ENCODE assay signal across 11 cellular contexts in the genomic region with DNA sequence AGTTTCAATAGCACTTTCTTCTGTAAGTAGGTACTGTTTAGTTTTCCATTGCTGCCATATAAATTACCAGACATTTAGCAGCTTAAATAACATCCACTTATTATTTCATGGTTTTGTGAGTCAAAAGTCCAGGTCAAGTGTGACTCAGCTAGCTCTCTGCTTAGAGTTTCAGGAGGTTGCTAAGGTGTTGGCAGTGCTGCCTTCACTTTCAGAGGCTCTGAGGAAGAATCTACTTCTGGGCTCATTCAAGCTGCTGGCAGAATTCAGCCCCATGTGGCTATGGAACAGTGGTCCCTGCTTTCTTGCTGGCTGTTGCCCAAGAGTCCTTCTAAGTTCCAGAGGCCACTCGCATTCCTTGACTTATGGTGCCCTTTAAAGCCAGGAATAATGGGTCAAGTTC. TPM values are rescaled to one million over a fixed set of nuclear protein-coding genes. Genes with fewer than 3 reads are reported as not detected.
DNase-seq lines count a peak whose midpoint lies in the region; ATAC-seq, FAIRE-seq and TF ChIP-seq lines count a peak whose summit lies in the region.
"Had no signal": no experiment of that assay in that cellular context is flagged by ENCODE, and none has a peak within 500 bp of the region (broad histone marks: within the 10 kb centered on the region; RNA-seq: fewer than 3 reads in every experiment).

No MANE protein-coding gene starts in this region.

- H2AFZ ChIP-seq in endothelial cell of umbilical vein (ENCODE audit: low read depth, low read length) = no peak overlapping the region

- no peak overlapping the region for H3K4me2 ChIP-seq in endothelial cell of umbilical vein (ENCODE audit: insufficient read depth, low read length)

- TF ChIP-seq CTCF in endothelial cell of umbilical vein (IDR thresholded peaks at IDR 0.05; ENCODE audit: extremely low read depth in 1 of 2, insufficient read depth in 1 of 2, low read depth in 1 of 2, low read length in 2 of 2) = no peak
- TF ChIP-seq CTCF in retinal pigment epithelial cell (conservative IDR thresholded peaks at IDR 0.05; ENCODE audit: low read depth, low read length) = no peak
- no peak for TF ChIP-seq CTCF in GM13977 (IDR thresholded peaks at IDR 0.05; ENCODE audit: extremely low read depth, insufficient read depth, missing control alignments)

- H4K20me1 ChIP-seq in endothelial cell of umbilical vein (replicated peaks; ENCODE audit: control insufficient read depth, extremely low read depth, insufficient read depth, low read length) = no peaks in the 10 kb centered on the region

- H3K9me3 ChIP-seq in endothelial cell of umbilical vein (replicated peaks; ENCODE audit: control insufficient read depth, insufficient read depth, low read length) = no peaks in the 10 kb centered on the region
- H3K9me3 ChIP-seq: right atrium auricular region had no signal

- H3K4me3 ChIP-seq in endothelial cell of umbilical vein (replicated peaks in 1 of 3; ENCODE audit: insufficient read depth in 1 of 3, low read depth in 1 of 3, low read length in 3 of 3) (no peak overlapping the region), retinal pigment epithelial cell (ENCODE audit: low read length) (no peak overlapping the region)
- H3K4me3 ChIP-seq: right atrium auricular region had no signal

- in situ Hi-C loops in GM13977 (cut with MboI; ENCODE audit: low pct_unique_long_range_greater_than_20kb, low sequenced_read_pairs, unreplicated experiment) = no loop called here

- no peaks in the 10 kb centered on the region for H3K27me3 ChIP-seq in endothelial cell of umbilical vein (ENCODE audit: control insufficient read depth in 2 of 2, insufficient read depth in 2 of 2, low read length in 2 of 2)
- H3K27me3 ChIP-seq: right atrium auricular region had no signal

- CTCF ChIA-PET in endothelial cell of umbilical vein (lab: Charles Lee) = interaction anchor here (1.1 kb wide), 2 partner anchors 31 to 56 kb away, joined by 3 read pairs; no protein-coding TSS in a partner anchor

- H3K9ac ChIP-seq in endothelial cell of umbilical vein (replicated peaks; ENCODE audit: extremely low read depth, insufficient read depth, low read length) = no peak overlapping the region

- DNase-seq in GM19240 (ENCODE audit: insufficient read length, low spot score) (peak; percentile 3), HT1080 (ENCODE audit: low read depth) (peak; percentile 83), endothelial cell of umbilical vein (ENCODE audit: low read depth, low spot score) (peak; percentile 49), retinal pigment epithelial cell (ENCODE audit: low read depth) (peak; percentile 54), GM13977 (ENCODE audit: low spot score) (no peak), NCI-H1105 treated with DMSO at 0.1 percent for 48 hours (lab: John Stamatoyannopoulos, UW) (no peak)
- DNase-seq: GF-D8, MV-4-11 had no signal

- BruUV-seq in endothelial cell of umbilical vein (replicated peaks; lab: Mats Ljungman, UMichigan) = no TSS peak

- dilution Hi-C loops in endothelial cell of umbilical vein (cut with MboI; ENCODE audit: extremely low pct_ligation_motif_present, low sequenced_read_pairs) = no loop called here

- H3K27ac ChIP-seq in endothelial cell of umbilical vein (ENCODE audit: insufficient read depth, low read depth, low read length) = no peak overlapping the region
- H3K27ac ChIP-seq: right atrium auricular region had no signal

- no peaks in the 10 kb centered on the region for H3K36me3 ChIP-seq in endothelial cell of umbilical vein (ENCODE audit: control insufficient read depth in 2 of 2, extremely low read depth in 1 of 2, insufficient read depth in 2 of 2, low read length in 2 of 2)
- H3K36me3 ChIP-seq: right atrium auricular region had no signal

- intact Hi-C loops in endothelial cell of umbilical vein (cut with micrococcal nuclease) = no loop called here

- TF ChIP-seq POLR2A in endothelial cell of umbilical vein (IDR thresholded peaks at IDR 0.05; ENCODE audit: low read depth, low read length) = no peak

- no peak for ATAC-seq in GM21515 (IDR thresholded peaks at IDR 0.05; ENCODE audit: unreplicated experiment)

- H3K4me1 ChIP-seq in endothelial cell of umbilical vein (ENCODE audit: control insufficient read depth, extremely low read depth, insufficient read depth, low read length) = peaks cover 7% of the 10 kb centered on the region
- H3K4me1 ChIP-seq: right atrium auricular region had no signal

- no peaks in the 10 kb centered on the region for H3K79me2 ChIP-seq in endothelial cell of umbilical vein (ENCODE audit: control insufficient read depth, insufficient read depth, low read length)

- no peaks in the 10 kb centered on the region for H3K9me1 ChIP-seq in endothelial cell of umbilical vein (replicated peaks; ENCODE audit: control insufficient read depth, extremely low read depth, insufficient read depth, low read length)

- no peak for FAIRE-seq in endothelial cell of umbilical vein (lab: Jason Lieb, UNC)
- FAIRE-seq: endometrium had no signal

- POLR2A ChIA-PET in endothelial cell of umbilical vein (lab: Charles Lee) = no interaction called here

TF ChIP-seq in endothelial cell of umbilical vein, 7 proteins besides CTCF, POLR2A, EP300 and RAD21:
- TF ChIP-seq POLR2AphosphoS5 (IDR thresholded peaks at IDR 0.05; ENCODE audit: insufficient read depth, low read depth, low read length) = no peak
- no peak for TF ChIP-seq JUN (IDR thresholded peaks at IDR 0.05; ENCODE audit: borderline replicate concordance, insufficient read depth, insufficient read length, low read depth)
- TF ChIP-seq MYC (IDR thresholded peaks at IDR 0.05; ENCODE audit: low read depth, low read length) = no peak
- no peak for TF ChIP-seq EZH2 (IDR thresholded peaks at IDR 0.05; ENCODE audit: borderline replicate concordance, low read depth, low read length, severe bottlenecking)
- TF ChIP-seq FOS (IDR thresholded peaks at IDR 0.05; ENCODE audit: borderline replicate concordance, insufficient read depth, low read length) = peak; percentile 52
- TF ChIP-seq GATA2 (IDR thresholded peaks at IDR 0.05; ENCODE audit: insufficient read depth, insufficient read length, low read depth, low read length) = no peak
- TF ChIP-seq, protein P1, sequence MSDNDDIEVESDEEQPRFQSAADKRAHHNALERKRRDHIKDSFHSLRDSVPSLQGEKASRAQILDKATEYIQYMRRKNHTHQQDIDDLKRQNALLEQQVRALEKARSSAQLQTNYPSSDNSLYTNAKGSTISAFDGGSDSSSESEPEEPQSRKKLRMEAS (IDR thresholded peaks at IDR 0.05; ENCODE audit: insufficient read depth, insufficient read length) = no peak

RNA-seq across cellular contexts. Expression of a gene that starts 4.5 kb away (rescaled TPM):
- 2.4 and 2.7 TPM in 2 replicates for total RNA-seq in HT1080 (2014; rRNA removed; shearing (Covaris generic))
- polyA plus RNA-seq in HT1080 (2015; cell fraction: cytosol; rRNA removed) = 1.0 and 1.4 TPM in 2 replicates
- 21.0 and 23.6 TPM in 2 replicates for polyA plus RNA-seq in HT1080 (2015; cell fraction: nucleus; rRNA removed)
- 3.3 and 4.7 TPM in 2 replicates for total RNA-seq in endothelial cell of umbilical vein
- 1.3 and 1.5 TPM in 2 replicates for polyA plus RNA-seq in endothelial cell of umbilical vein
- polyA plus RNA-seq in endothelial cell of umbilical vein (2011; cell fraction: cytosol; rRNA removed) = 0.23 and 0.39 TPM in 2 replicates
- polyA plus RNA-seq in endothelial cell of umbilical vein (2011; cell fraction: nucleus; rRNA removed) = 18.8 and 30.7 TPM in 2 replicates
- 1.2 and 1.7 TPM in 2 replicates for polyA plus RNA-seq in endothelial cell of umbilical vein (2012)
- polyA minus RNA-seq in endothelial cell of umbilical vein = 5.2 and 6.6 TPM in 2 replicates
- polyA minus RNA-seq in endothelial cell of umbilical vein (2011; cell fraction: cytosol; rRNA and poly(A)+ RNA removed) = 3.5 TPM
- polyA minus RNA-seq in endothelial cell of umbilical vein (2011; cell fraction: nucleus; rRNA and poly(A)+ RNA removed) = 17.2 and 20.6 TPM in 2 replicates

Comparison
In these comparisons a context has a peak if more than half of its experiments do, and no peak if none do; other contexts are left out.
1. DNase-seq: peak in GM19240 (single experiment), HT1080 (single experiment), endothelial cell of umbilical vein (single experiment) and retinal pigment epithelial cell (single experiment); none in GM13977 (single experiment) and NCI-H1105 treated with DMSO at 0.1 percent for 48 hours (single experiment).